In genomic region chr15:91956026-91956723, GRCh38 we compare ENCODE assay signal across 14 cellular contexts.
A peak's percentile ranks its signal among the peaks of the same experiment; 100 is the strongest.
DNase-seq lines count a peak whose midpoint lies in the region; ATAC-seq and TF ChIP-seq lines count a peak whose summit lies in the region.
"Had no signal": no experiment of that assay in that cellular context is flagged by ENCODE, and none has a peak within 500 bp of the region (broad histone marks: within the 10 kb centered on the region; RNA-seq: fewer than 3 reads in every experiment).

No MANE protein-coding gene starts in this region.

- TF ChIP-seq CTCF in GM23338 (conservative IDR thresholded peaks at IDR 0.05; ENCODE audit: low read depth in 2 of 2) (no peak), MCF 10A (IDR thresholded peaks at IDR 0.05; ENCODE audit: unreplicated experiment) (no peak)

- H3K9me3 ChIP-seq in subcutaneous abdominal adipose tissue (ENCODE audit: control insufficient read depth in 5 of 5, low read length in 5 of 5): no peaks in the 10 kb centered on the region

- peak overlapping the region; percentile 82 for H3K27ac Mint-ChIP-seq in GM23338
- H3K27ac Mint-ChIP-seq in MCF 10A (ENCODE audit: low read depth, unreplicated experiment): peak overlapping the region; percentile 94
- H3K27ac Mint-ChIP-seq: stimulated activated memory B cell treated with anti-CD40 and anti-IgM and Interleukin-4, amounts not matched to agents 10 μg/mL and 1 μg/mL and 100 μg/mL, for 72 hours had no signal

- peak overlapping the region; percentile 18; the same call in 1 of the 2 replicates for H2AFZ ChIP-seq in GM23338

- peaks cover 7% of the 10 kb centered on the region for H3K27me3 Mint-ChIP-seq in GM23338 (ENCODE audit: insufficient read depth, low read depth, poor library complexity)
- no peaks in the 10 kb centered on the region for H3K27me3 Mint-ChIP-seq in MCF 10A (ENCODE audit: insufficient read depth, unreplicated experiment)
- H3K27me3 Mint-ChIP-seq: stimulated activated memory B cell treated with anti-CD40 and anti-IgM and Interleukin-4, amounts not matched to agents 10 μg/mL and 1 μg/mL and 100 μg/mL, for 72 hours had no signal

- no peaks in the 10 kb centered on the region for H3F3A ChIP-seq in GM23338 (replicated peaks; ENCODE audit: low read depth)

- peak overlapping the region; percentile 83 for H3K27ac ChIP-seq in GM23338 (ENCODE audit: low read depth)
- H3K27ac ChIP-seq in subcutaneous abdominal adipose tissue (ENCODE audit: low read depth, low read length): peak overlapping the region; percentile 63

- no peak overlapping the region for H3K4me3 Mint-ChIP-seq in GM23338
- H3K4me3 Mint-ChIP-seq in MCF 10A (ENCODE audit: unreplicated experiment): no peak overlapping the region
- H3K4me3 Mint-ChIP-seq: stimulated activated memory B cell treated with anti-CD40 and anti-IgM and Interleukin-4, amounts not matched to agents 10 μg/mL and 1 μg/mL and 100 μg/mL, for 72 hours had no signal

- no peaks in the 10 kb centered on the region for H3K27me3 ChIP-seq in GM23338 (ENCODE audit: insufficient read depth)
- no peaks in the 10 kb centered on the region for H3K27me3 ChIP-seq in subcutaneous abdominal adipose tissue (ENCODE audit: control insufficient read depth in 5 of 5, insufficient read depth in 4 of 5, low read length in 5 of 5)

- intact Hi-C loops in MCF 10A (cut with micrococcal nuclease): no loop called here
- intact Hi-C loops in left cardiac atrium (cut with DNase I): no loop called here

- no peaks in the 10 kb centered on the region for H3K9me3 Mint-ChIP-seq in GM23338
- no peaks in the 10 kb centered on the region for H3K9me3 Mint-ChIP-seq in MCF 10A (ENCODE audit: unreplicated experiment)

- H3K4me3 ChIP-seq in GM23338 (no peak overlapping the region), subcutaneous abdominal adipose tissue (ENCODE audit: low read depth in 1 of 5, low read length in 5 of 5) (no peak overlapping the region)

- no peak overlapping the region for H3K4me2 ChIP-seq in GM23338

- H3K36me3 ChIP-seq in GM23338 (ENCODE audit: insufficient read depth) (no peaks in the 10 kb centered on the region), subcutaneous abdominal adipose tissue (ENCODE audit: control insufficient read depth in 5 of 5, insufficient read depth in 5 of 5, low read length in 5 of 5) (no peaks in the 10 kb centered on the region)

- no peak overlapping the region for H3K9ac ChIP-seq in subcutaneous abdominal adipose tissue (ENCODE audit: low read length in 5 of 5)

- POLR2A ChIA-PET in MCF 10A (lab: Yijun Ruan, JAX): interaction anchor here (0.6 to 1.9 kb wide), 7 partner anchors 9 to 165 kb away, joined by 3 to 13 read pairs (median 4); no protein-coding TSS in a partner anchor

- DNase-seq in GM23338 (ENCODE audit: low spot score): peak; percentile 43
- peak; percentile 82 for DNase-seq in MCF 10A (ENCODE audit: unreplicated experiment)
- DNase-seq in left cardiac atrium: peak; percentile 58
- no peak for DNase-seq in NCI-H1048 (lab: John Stamatoyannopoulos, UW)
- no peak for DNase-seq in activated CD4-positive, CD25-positive, alpha-beta regulatory T cell (lab: John Stamatoyannopoulos, UW)
- DNase-seq in cortex of kidney (lab: John Stamatoyannopoulos, UW): no peak
- DNase-seq: activated T-cell treated with anti-CD3 and anti-CD28 coated beads, Interleukin-2, amount 50 U/mL, for 1 hour; DND-41; kidney; NCI-H345; T-helper 1 cell had no signal

- no peaks in the 10 kb centered on the region for H3K9me2 ChIP-seq in GM23338 (ENCODE audit: insufficient read depth)

- H3K4me1 ChIP-seq in GM23338 (ENCODE audit: insufficient read depth): peaks cover 14% of the 10 kb centered on the region
- peaks cover 7 to 38% (median 9%) of the 10 kb centered on the region in 5 donors for H3K4me1 ChIP-seq in subcutaneous abdominal adipose tissue (ENCODE audit: control insufficient read depth in 5 of 5, insufficient read depth in 5 of 5, low read length in 5 of 5)

- BruUV-seq in MCF 10A (replicated peaks; lab: Mats Ljungman, UMichigan): no TSS peak

- no peaks in the 10 kb centered on the region for H4K20me1 ChIP-seq in GM23338 (replicated peaks; ENCODE audit: insufficient read depth)

- CTCF ChIA-PET in MCF 10A (lab: Yijun Ruan, JAX): interaction anchor here (0.7 to 2.0 kb wide), 7 partner anchors 8 to 107 kb away, joined by 3 to 6 read pairs (median 3); no protein-coding TSS in a partner anchor

- ATAC-seq in GM23338 (peak; percentile 74), left cardiac atrium (peak; percentile 60 to 63), GM21786 (IDR thresholded peaks at IDR 0.05; ENCODE audit: unreplicated experiment) (no peak)
- ATAC-seq: stimulated activated memory B cell treated with anti-CD40 and anti-IgM and Interleukin-4, amounts not matched to agents 10 μg/mL and 1 μg/mL and 100 μg/mL, for 72 hours had no signal

- peaks cover 43% of the 10 kb centered on the region for H3K79me2 ChIP-seq in GM23338 (replicated peaks; ENCODE audit: insufficient read depth)

- H3K4me1 Mint-ChIP-seq in GM23338 (peaks cover 14% of the 10 kb centered on the region), MCF 10A (ENCODE audit: insufficient read depth, unreplicated experiment) (peaks cover 47% of the 10 kb centered on the region)
- H3K4me1 Mint-ChIP-seq: stimulated activated memory B cell treated with anti-CD40 and anti-IgM and Interleukin-4, amounts not matched to agents 10 μg/mL and 1 μg/mL and 100 μg/mL, for 72 hours had no signal

- H3K36me3 Mint-ChIP-seq in GM23338 (ENCODE audit: low read depth) (no peaks in the 10 kb centered on the region), MCF 10A (ENCODE audit: insufficient read depth, unreplicated experiment) (no peaks in the 10 kb centered on the region)
- H3K36me3 Mint-ChIP-seq: stimulated activated memory B cell treated with anti-CD40 and anti-IgM and Interleukin-4, amounts not matched to agents 10 μg/mL and 1 μg/mL and 100 μg/mL, for 72 hours had no signal

TF ChIP-seq in GM23338, 12 proteins besides CTCF, POLR2A, EP300 and RAD21:
- TF ChIP-seq EZH2phosphoT487 (IDR thresholded peaks at IDR 0.05; ENCODE audit: unreplicated experiment) (no peak), ZNF462 (CRISPR knock-in tag; IDR thresholded peaks at IDR 0.05) (peak; percentile 78)

Comparison
In these comparisons a context has a peak if more than half of its experiments do, and no peak if none do; other contexts are left out.
1. DNase-seq: peak in GM23338 (single experiment), MCF 10A (single experiment) and left cardiac atrium (single experiment); none in NCI-H1048 (single experiment), activated CD4-positive, CD25-positive, alpha-beta regulatory T cell (0 of 4) and cortex of kidney (single experiment).